Comparison of ENCODE assay signal across 1 cellular context in the genomic region with DNA sequence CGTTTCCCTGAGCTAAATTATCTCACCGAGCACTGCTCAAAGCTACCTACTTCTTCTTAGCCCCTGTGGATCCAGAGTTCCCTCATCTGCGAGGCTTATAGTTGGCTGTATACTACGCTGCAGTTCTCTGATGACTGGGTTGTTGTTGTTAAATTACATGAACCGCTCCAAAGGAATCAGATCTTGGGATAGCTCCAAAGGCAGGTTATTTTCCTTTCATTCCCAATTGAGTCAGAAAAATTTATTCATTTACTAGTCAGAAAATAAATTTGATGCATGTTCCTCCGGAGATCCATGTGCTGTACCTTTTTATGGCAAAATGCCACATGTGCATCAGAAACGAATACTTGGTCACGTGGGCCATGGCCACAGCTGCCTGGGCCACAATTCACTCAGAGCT.
TF ChIP-seq lines count a peak whose summit lies in the region.

No MANE protein-coding gene starts in this region.

TF ChIP-seq in GM23338, 12 proteins besides CTCF, POLR2A, EP300 and RAD21 (continued from another document):
- TF ChIP-seq, protein P1, sequence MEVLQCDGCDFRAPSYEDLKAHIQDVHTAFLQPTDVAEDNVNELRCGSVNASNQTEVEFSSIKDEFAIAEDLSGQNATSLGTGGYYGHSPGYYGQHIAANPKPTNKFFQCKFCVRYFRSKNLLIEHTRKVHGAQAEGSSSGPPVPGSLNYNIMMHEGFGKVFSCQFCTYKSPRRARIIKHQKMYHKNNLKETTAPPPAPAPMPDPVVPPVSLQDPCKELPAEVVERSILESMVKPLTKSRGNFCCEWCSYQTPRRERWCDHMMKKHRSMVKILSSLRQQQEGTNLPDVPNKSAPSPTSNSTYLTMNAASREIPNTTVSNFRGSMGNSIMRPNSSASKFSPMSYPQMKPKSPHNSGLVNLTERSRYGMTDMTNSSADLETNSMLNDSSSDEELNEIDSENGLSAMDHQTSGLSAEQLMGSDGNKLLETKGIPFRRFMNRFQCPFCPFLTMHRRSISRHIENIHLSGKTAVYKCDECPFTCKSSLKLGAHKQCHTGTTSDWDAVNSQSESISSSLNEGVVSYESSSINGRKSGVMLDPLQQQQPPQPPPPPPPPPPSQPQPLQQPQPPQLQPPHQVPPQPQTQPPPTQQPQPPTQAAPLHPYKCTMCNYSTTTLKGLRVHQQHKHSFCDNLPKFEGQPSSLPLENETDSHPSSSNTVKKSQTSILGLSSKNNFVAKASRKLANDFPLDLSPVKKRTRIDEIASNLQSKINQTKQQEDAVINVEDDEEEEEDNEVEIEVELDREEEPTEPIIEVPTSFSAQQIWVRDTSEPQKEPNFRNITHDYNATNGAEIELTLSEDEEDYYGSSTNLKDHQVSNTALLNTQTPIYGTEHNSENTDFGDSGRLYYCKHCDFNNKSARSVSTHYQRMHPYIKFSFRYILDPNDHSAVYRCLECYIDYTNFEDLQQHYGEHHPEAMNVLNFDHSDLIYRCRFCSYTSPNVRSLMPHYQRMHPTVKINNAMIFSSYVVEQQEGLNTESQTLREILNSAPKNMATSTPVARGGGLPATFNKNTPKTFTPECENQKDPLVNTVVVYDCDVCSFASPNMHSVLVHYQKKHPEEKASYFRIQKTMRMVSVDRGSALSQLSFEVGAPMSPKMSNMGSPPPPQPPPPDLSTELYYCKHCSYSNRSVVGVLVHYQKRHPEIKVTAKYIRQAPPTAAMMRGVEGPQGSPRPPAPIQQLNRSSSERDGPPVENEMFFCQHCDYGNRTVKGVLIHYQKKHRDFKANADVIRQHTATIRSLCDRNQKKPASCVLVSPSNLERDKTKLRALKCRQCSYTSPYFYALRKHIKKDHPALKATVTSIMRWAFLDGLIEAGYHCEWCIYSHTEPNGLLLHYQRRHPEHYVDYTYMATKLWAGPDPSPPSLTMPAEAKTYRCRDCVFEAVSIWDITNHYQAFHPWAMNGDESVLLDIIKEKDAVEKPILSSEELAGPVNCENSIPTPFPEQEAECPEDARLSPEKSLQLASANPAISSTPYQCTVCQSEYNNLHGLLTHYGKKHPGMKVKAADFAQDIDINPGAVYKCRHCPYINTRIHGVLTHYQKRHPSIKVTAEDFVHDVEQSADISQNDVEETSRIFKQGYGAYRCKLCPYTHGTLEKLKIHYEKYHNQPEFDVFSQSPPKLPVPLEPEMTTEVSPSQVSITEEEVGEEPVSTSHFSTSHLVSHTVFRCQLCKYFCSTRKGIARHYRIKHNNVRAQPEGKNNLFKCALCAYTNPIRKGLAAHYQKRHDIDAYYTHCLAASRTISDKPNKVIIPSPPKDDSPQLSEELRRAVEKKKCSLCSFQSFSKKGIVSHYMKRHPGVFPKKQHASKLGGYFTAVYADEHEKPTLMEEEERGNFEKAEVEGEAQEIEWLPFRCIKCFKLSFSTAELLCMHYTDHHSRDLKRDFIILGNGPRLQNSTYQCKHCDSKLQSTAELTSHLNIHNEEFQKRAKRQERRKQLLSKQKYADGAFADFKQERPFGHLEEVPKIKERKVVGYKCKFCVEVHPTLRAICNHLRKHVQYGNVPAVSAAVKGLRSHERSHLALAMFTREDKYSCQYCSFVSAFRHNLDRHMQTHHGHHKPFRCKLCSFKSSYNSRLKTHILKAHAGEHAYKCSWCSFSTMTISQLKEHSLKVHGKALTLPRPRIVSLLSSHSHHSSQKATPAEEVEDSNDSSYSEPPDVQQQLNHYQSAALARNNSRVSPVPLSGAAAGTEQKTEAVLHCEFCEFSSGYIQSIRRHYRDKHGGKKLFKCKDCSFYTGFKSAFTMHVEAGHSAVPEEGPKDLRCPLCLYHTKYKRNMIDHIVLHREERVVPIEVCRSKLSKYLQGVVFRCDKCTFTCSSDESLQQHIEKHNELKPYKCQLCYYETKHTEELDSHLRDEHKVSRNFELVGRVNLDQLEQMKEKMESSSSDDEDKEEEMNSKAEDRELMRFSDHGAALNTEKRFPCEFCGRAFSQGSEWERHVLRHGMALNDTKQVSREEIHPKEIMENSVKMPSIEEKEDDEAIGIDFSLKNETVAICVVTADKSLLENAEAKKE (CRISPR knock-in tag; IDR thresholded peaks at IDR 0.05) = no peak
- TF ChIP-seq ZNF331 (CRISPR knock-in tag; IDR thresholded peaks at IDR 0.05; ENCODE audit: low read depth) = no peak
- TF ChIP-seq ZNF114 (CRISPR knock-in tag; IDR thresholded peaks at IDR 0.05) = no peak
- TF ChIP-seq ETS1 (IDR thresholded peaks at IDR 0.05) = no peak
- TF ChIP-seq NANOG (IDR thresholded peaks at IDR 0.05; ENCODE audit: borderline replicate concordance) = no peak
- TF ChIP-seq STAT1 (IDR thresholded peaks at IDR 0.05; ENCODE audit: unreplicated experiment) = no peak
- TF ChIP-seq JUNB (IDR thresholded peaks at IDR 0.05; ENCODE audit: unreplicated experiment) = no peak
